In genomic region chr5:113020461-113021273, GRCh38 we compare ENCODE assay signal across 1 cellular context.
TF ChIP-seq lines count a peak whose summit lies in the region.

No MANE protein-coding gene starts in this region.

TF ChIP-seq in HepG2, 621 proteins besides CTCF, POLR2A, EP300 and RAD21 (continued from another document and continues in another):
- TF ChIP-seq ZBTB10 (CRISPR knock-in tag; IDR thresholded peaks at IDR 0.05; ENCODE audit: borderline replicate concordance) = no peak
- no peak for TF ChIP-seq MLLT10 (CRISPR knock-in tag; IDR thresholded peaks at IDR 0.05)
- TF ChIP-seq, protein P1, sequence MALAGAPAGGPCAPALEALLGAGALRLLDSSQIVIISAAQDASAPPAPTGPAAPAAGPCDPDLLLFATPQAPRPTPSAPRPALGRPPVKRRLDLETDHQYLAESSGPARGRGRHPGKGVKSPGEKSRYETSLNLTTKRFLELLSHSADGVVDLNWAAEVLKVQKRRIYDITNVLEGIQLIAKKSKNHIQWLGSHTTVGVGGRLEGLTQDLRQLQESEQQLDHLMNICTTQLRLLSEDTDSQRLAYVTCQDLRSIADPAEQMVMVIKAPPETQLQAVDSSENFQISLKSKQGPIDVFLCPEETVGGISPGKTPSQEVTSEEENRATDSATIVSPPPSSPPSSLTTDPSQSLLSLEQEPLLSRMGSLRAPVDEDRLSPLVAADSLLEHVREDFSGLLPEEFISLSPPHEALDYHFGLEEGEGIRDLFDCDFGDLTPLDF (CRISPR knock-in tag; IDR thresholded peaks at IDR 0.05) = no peak
- no peak for TF ChIP-seq ZNF124 (CRISPR knock-in tag; IDR thresholded peaks at IDR 0.05)
- no peak for TF ChIP-seq FLYWCH1 (CRISPR knock-in tag; IDR thresholded peaks at IDR 0.05)
- no peak for TF ChIP-seq ZNF180 (CRISPR knock-in tag; IDR thresholded peaks at IDR 0.05; ENCODE audit: borderline replicate concordance, low read depth)
- no peak for TF ChIP-seq ZNF713 (CRISPR knock-in tag; IDR thresholded peaks at IDR 0.05)
- no peak for TF ChIP-seq ZNF17 (CRISPR knock-in tag; IDR thresholded peaks at IDR 0.05)
- peak; percentile 55; the same call in 1 of the 2 replicates for TF ChIP-seq ZMYM3 (CRISPR knock-in tag; IDR thresholded peaks at IDR 0.05)
- no peak for TF ChIP-seq TFDP1 (CRISPR knock-in tag; IDR thresholded peaks at IDR 0.05; ENCODE audit: borderline replicate concordance)
- no peak for TF ChIP-seq CENPBD1 (CRISPR knock-in tag; IDR thresholded peaks at IDR 0.05; ENCODE audit: borderline replicate concordance, low read depth)
- no peak for TF ChIP-seq CBX5 (CRISPR knock-in tag; IDR thresholded peaks at IDR 0.05; ENCODE audit: borderline replicate concordance)
- TF ChIP-seq ZKSCAN8 (CRISPR knock-in tag; IDR thresholded peaks at IDR 0.05; ENCODE audit: borderline replicate concordance) = 0 out of 2 replicates have a peak, but pooled peaks have one; percentile 50
- TF ChIP-seq NCOR1 (IDR thresholded peaks at IDR 0.05; ENCODE audit: borderline replicate concordance, low read length) = no peak
- no peak for TF ChIP-seq PAWR (CRISPR knock-in tag; IDR thresholded peaks at IDR 0.05; ENCODE audit: borderline replicate concordance)
- no peak for TF ChIP-seq PHF5A (CRISPR knock-in tag; IDR thresholded peaks at IDR 0.05; ENCODE audit: low read depth, unreplicated experiment)
- no peak for TF ChIP-seq ZNF790 (CRISPR knock-in tag; IDR thresholded peaks at IDR 0.05; ENCODE audit: borderline replicate concordance)
- TF ChIP-seq ARNTL (CRISPR knock-in tag; IDR thresholded peaks at IDR 0.05) = no peak
- no peak for TF ChIP-seq ZNF354B (CRISPR knock-in tag; IDR thresholded peaks at IDR 0.05)
- no peak for TF ChIP-seq NR1H2 (CRISPR knock-in tag; IDR thresholded peaks at IDR 0.05; ENCODE audit: borderline replicate concordance, low read depth)
- no peak for TF ChIP-seq DZIP1 (CRISPR knock-in tag; IDR thresholded peaks at IDR 0.05)
- TF ChIP-seq HHEX (CRISPR knock-in tag; IDR thresholded peaks at IDR 0.05) = peak; percentile 34; the same call in 1 of the 2 replicates
- no peak for TF ChIP-seq ZNF441 (CRISPR knock-in tag; IDR thresholded peaks at IDR 0.05; ENCODE audit: borderline replicate concordance)
- TF ChIP-seq ZNF547 (CRISPR knock-in tag; IDR thresholded peaks at IDR 0.05) = no peak
- no peak for TF ChIP-seq ZNF230 (CRISPR knock-in tag; IDR thresholded peaks at IDR 0.05)
- no peak for TF ChIP-seq CHD2 (IDR thresholded peaks at IDR 0.05; ENCODE audit: low read depth, low read length)
- TF ChIP-seq, protein P2, sequence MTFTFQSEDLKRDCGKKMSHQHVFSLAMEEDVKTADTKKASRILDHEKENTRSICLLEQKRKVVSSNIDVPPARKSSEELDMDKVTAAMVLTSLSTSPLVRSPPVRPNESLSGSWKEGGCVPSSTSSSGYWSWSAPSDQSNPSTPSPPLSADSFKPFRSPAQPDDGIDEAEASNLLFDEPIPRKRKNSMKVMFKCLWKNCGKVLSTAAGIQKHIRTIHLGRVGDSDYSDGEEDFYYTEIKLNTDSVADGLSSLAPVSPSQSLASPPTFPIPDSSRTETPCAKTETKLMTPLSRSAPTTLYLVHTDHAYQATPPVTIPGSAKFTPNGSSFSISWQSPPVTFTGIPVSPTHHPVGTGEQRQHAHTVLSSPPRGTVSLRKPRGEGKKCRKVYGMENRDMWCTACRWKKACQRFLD (CRISPR knock-in tag; IDR thresholded peaks at IDR 0.05; ENCODE audit: borderline replicate concordance) = no peak
- TF ChIP-seq, protein P3, sequence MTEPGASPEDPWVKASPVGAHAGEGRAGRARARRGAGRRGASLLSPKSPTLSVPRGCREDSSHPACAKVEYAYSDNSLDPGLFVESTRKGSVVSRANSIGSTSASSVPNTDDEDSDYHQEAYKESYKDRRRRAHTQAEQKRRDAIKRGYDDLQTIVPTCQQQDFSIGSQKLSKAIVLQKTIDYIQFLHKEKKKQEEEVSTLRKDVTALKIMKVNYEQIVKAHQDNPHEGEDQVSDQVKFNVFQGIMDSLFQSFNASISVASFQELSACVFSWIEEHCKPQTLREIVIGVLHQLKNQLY (CRISPR knock-in tag; IDR thresholded peaks at IDR 0.05) = peak; percentile 50; the same call in 1 of the 2 replicates
- TF ChIP-seq, protein P4, sequence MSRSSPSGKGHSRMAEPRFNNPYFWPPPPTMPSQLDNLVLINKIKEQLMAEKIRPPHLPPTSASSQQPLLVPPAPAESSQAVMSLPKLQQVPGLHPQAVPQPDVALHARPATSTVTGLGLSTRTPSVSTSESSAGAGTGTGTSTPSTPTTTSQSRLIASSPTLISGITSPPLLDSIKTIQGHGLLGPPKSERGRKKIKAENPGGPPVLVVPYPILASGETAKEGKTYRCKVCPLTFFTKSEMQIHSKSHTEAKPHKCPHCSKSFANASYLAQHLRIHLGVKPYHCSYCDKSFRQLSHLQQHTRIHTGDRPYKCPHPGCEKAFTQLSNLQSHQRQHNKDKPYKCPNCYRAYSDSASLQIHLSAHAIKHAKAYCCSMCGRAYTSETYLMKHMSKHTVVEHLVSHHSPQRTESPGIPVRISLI (CRISPR knock-in tag; IDR thresholded peaks at IDR 0.05; ENCODE audit: borderline replicate concordance) = peak; percentile 64; the same call in 1 of the 2 replicates
- TF ChIP-seq ZNF775 (CRISPR knock-in tag; IDR thresholded peaks at IDR 0.05; ENCODE audit: borderline replicate concordance) = no peak
- no peak for TF ChIP-seq ZSCAN22 (CRISPR knock-in tag; IDR thresholded peaks at IDR 0.05)
- no peak; the same call in 1 of the 2 replicates for TF ChIP-seq ZNF264 (CRISPR knock-in tag; IDR thresholded peaks at IDR 0.05)
- TF ChIP-seq ZNF232 (CRISPR knock-in tag; IDR thresholded peaks at IDR 0.05; ENCODE audit: borderline replicate concordance) = no peak
- no peak for TF ChIP-seq ZNF136 (CRISPR knock-in tag; IDR thresholded peaks at IDR 0.05; ENCODE audit: low read depth)
- TF ChIP-seq ZBTB7A (CRISPR knock-in tag; IDR thresholded peaks at IDR 0.05) = no peak
- TF ChIP-seq SOX13 (IDR thresholded peaks at IDR 0.05) = no peak
- TF ChIP-seq SOX13 (CRISPR knock-in tag; conservative IDR thresholded peaks at IDR 0.05 in 1 of 2, IDR thresholded peaks at IDR 0.05 in 1 of 2) = peak in 1 of 2 experiments; percentile 88; a peak in 2 of 4 replicates
- TF ChIP-seq, protein P5, sequence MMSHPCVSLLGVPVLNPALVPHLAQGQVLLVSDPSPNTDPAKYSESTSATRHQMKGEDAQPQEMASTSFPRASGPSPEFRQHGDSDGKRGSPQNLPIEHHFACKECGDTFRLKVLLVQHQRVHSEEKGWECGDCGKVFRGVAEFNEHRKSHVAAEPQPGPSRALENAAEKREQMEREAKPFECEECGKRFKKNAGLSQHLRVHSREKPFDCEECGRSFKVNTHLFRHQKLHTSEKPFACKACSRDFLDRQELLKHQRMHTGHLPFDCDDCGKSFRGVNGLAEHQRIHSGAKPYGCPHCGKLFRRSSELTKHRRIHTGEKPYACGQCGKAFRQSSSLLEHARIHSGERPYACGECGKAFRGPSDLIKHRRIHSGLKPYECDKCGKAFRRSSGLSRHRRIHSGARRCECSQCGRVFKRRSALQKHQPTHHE (CRISPR knock-in tag; IDR thresholded peaks at IDR 0.05; ENCODE audit: borderline replicate concordance) = no peak
- peak; percentile 67; the same call in 1 of the 2 replicates for TF ChIP-seq FOXJ3 (CRISPR knock-in tag; IDR thresholded peaks at IDR 0.05; ENCODE audit: borderline replicate concordance)
- no peak for TF ChIP-seq ZNF660 (CRISPR knock-in tag; IDR thresholded peaks at IDR 0.05; ENCODE audit: borderline replicate concordance, low read depth)
- TF ChIP-seq SNAI1 (CRISPR knock-in tag; IDR thresholded peaks at IDR 0.05; ENCODE audit: borderline replicate concordance) = no peak
- TF ChIP-seq ZNF766 (CRISPR knock-in tag; IDR thresholded peaks at IDR 0.05; ENCODE audit: borderline replicate concordance) = no peak
- TF ChIP-seq ZC3H13 (CRISPR knock-in tag; IDR thresholded peaks at IDR 0.05) = no peak
- no peak for TF ChIP-seq CERS6 (CRISPR knock-in tag; IDR thresholded peaks at IDR 0.05)
- TF ChIP-seq, protein P6, sequence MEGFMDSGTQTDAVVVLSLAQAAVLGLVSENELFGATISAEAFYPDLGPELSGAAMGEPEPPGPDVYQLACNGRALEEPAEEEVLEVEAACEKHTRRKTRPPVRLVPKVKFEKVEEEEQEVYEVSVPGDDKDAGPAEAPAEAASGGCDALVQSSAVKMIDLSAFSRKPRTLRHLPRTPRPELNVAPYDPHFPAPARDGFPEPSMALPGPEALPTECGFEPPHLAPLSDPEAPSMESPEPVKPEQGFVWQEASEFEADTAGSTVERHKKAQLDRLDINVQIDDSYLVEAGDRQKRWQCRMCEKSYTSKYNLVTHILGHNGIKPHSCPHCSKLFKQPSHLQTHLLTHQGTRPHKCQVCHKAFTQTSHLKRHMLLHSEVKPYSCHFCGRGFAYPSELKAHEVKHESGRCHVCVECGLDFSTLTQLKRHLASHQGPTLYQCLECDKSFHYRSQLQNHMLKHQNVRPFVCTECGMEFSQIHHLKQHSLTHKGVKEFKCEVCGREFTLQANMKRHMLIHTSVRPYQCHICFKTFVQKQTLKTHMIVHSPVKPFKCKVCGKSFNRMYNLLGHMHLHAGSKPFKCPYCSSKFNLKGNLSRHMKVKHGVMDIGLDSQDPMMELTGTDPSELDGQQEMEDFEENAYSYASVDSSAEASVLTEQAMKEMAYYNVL (CRISPR knock-in tag; IDR thresholded peaks at IDR 0.05; ENCODE audit: borderline replicate concordance) = no peak
- no peak for TF ChIP-seq NFYC (CRISPR knock-in tag; IDR thresholded peaks at IDR 0.05)
- no peak for TF ChIP-seq TSC22D2 (CRISPR knock-in tag; IDR thresholded peaks at IDR 0.05; ENCODE audit: borderline replicate concordance)
- TF ChIP-seq BHLHE40 (IDR thresholded peaks at IDR 0.05; ENCODE audit: low read length) = no peak
- no peak for TF ChIP-seq KAT7 (CRISPR knock-in tag; IDR thresholded peaks at IDR 0.05; ENCODE audit: borderline replicate concordance)
- no peak for TF ChIP-seq XBP1 (CRISPR knock-in tag; IDR thresholded peaks at IDR 0.05)
- no peak for TF ChIP-seq CENPX (CRISPR knock-in tag; IDR thresholded peaks at IDR 0.05)
